ENCODE assay signal across 11 cellular contexts in the genomic region with DNA sequence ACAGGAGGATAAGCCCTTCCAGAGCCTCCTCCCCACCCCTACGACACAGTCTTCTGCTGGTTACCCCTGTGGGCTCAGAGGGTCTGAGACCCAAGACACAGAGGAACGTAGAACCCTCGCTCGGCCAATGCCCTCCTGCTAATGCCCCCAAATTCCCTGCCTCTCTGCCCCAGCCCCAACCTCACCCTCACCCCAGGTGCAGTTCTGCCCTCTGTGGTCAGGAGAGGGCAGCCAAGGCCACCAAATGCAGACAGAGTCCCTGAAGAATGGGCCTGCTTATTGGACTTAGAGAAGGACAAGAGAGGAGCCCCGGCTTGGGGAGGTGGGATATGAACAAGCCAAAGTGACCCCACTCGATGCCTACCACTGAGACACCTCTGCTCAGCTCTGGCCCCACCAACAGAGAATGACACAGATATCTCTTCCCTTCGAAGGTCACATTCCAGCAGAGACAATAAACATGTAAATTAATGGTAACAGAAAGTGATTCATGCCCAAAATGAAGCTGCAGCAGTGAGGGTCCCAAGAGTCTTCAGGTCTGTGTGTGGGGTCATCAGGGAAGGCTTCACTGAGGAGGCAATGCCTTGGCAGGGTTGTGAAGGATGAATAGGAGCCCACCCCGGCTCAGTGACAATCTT.
DNase-seq lines count a peak whose midpoint lies in the region; ATAC-seq and TF ChIP-seq lines count a peak whose summit lies in the region.
"Had no signal": no experiment of that assay in that cellular context is flagged by ENCODE, and none has a peak within 500 bp of the region (broad histone marks: within the 10 kb centered on the region; RNA-seq: fewer than 3 reads in every experiment).

No MANE protein-coding gene starts in this region.

- H3K9me3 Mint-ChIP-seq in type B pancreatic cell = no peaks in the 10 kb centered on the region
- H3K9me3 Mint-ChIP-seq: T-helper 2 cell treated with Interferon-gamma antibody and Interleukin-4, amounts not matched to agents 5 μg/mL and 100 μg/mL, for 36 hours had no signal

- peak; percentile 14 for DNase-seq in stimulated activated CD4-positive, alpha-beta T cell treated with anti-CD3 and anti-CD28 coated beads, Interleukin-15, amount 100 ng/mL, for 24 hours
- no peak for DNase-seq in stimulated activated CD4-positive, alpha-beta T cell treated with anti-CD3 and anti-CD28 coated beads, Interleukin-4, amount 100 ng/mL, for 4 hours
- peak; percentile 16 for DNase-seq in OCI-M1 (lab: John Stamatoyannopoulos, UW)
- DNase-seq in heart left ventricle = peak in 3 of 5 donors; percentile 21 to 44 (median 43)
- no peak for DNase-seq in type B pancreatic cell (ENCODE audit: extremely low spot score, unreplicated experiment)
- DNase-seq in suprapubic skin (ENCODE audit: low spot score in 2 of 2) = no peak
- no peak for DNase-seq in MV-4-11 (lab: John Stamatoyannopoulos, UW)
- DNase-seq in activated CD8-positive, alpha-beta memory T cell treated with anti-CD3 and anti-CD28 coated beads, Interleukin-2, amount 50 U/mL, for 48 hours = no peak
- DNase-seq: DMS79 had no signal

- H3K9me3 ChIP-seq in heart left ventricle = no peaks in the 10 kb centered on the region
- H3K9me3 ChIP-seq in suprapubic skin = no peaks in the 10 kb centered on the region

- H3K27me3 ChIP-seq in heart left ventricle = peaks cover 0 to 17% (median 3%) of the 10 kb centered on the region in 9 donors
- peaks cover 36% of the 10 kb centered on the region for H3K27me3 ChIP-seq in suprapubic skin

- H3K27me3 Mint-ChIP-seq in type B pancreatic cell = peaks cover 77% of the 10 kb centered on the region

- ATAC-seq in heart left ventricle = peak; percentile 57 to 69 (median 64)

- H3K36me3 ChIP-seq in heart left ventricle (no peaks in the 10 kb centered on the region), suprapubic skin (no peaks in the 10 kb centered on the region)

- 44 to 50% (median 48%) methylated on average over 4 to 8 of the region's 8 CpGs for WGBS in heart left ventricle, 4 donors
- WGBS in suprapubic skin = 43% methylated on average over 8 of the region's 8 CpGs

- TF ChIP-seq CTCF in heart left ventricle (IDR thresholded peaks at IDR 0.05) (peak in 11 of 12 donors; percentile 16 to 57 (median 39)), type B pancreatic cell (conservative IDR thresholded peaks at IDR 0.05) (peak; percentile 57), suprapubic skin (IDR thresholded peaks at IDR 0.05) (no peak)

- H3K4me3 ChIP-seq in heart left ventricle (no peak overlapping the region), suprapubic skin (no peak overlapping the region)

- TF ChIP-seq POLR2A in heart left ventricle (IDR thresholded peaks at IDR 0.05) (no peak), suprapubic skin (IDR thresholded peaks at IDR 0.05) (no peak)

- H3K36me3 Mint-ChIP-seq in type B pancreatic cell = no peaks in the 10 kb centered on the region
- H3K36me3 Mint-ChIP-seq: IgD-negative memory B cell had no signal

- no peak for TF ChIP-seq EP300 in suprapubic skin (IDR thresholded peaks at IDR 0.05)

- no peak overlapping the region for H3K4me3 Mint-ChIP-seq in type B pancreatic cell
- H3K4me3 Mint-ChIP-seq: IgD-negative memory B cell; T-helper 2 cell treated with Interferon-gamma antibody and Interleukin-4, amounts not matched to agents 5 μg/mL and 100 μg/mL, for 36 hours had no signal

- no peak overlapping the region for H3K27ac ChIP-seq in heart left ventricle
- H3K27ac ChIP-seq in suprapubic skin = no peak overlapping the region

- intact Hi-C loops in heart left ventricle (cut with DNase I) = loop anchor here in 5 of 10 donors (2.0 to 10.0 kb wide), 7 partner anchors 21 to 675 kb away; partner anchors contain the start of genes RAD51D (in 2 of the 5) and LIG3 (in 1 of the 5)

- no peaks in the 10 kb centered on the region for H3K4me1 Mint-ChIP-seq in type B pancreatic cell (ENCODE audit: unreplicated experiment)
- H3K4me1 Mint-ChIP-seq: IgD-negative memory B cell had no signal

- H3K4me1 ChIP-seq in heart left ventricle = peaks cover 0 to 13% (median 0%) of the 10 kb centered on the region in 12 donors
- no peaks in the 10 kb centered on the region for H3K4me1 ChIP-seq in suprapubic skin

- no peak overlapping the region for H3K27ac Mint-ChIP-seq in type B pancreatic cell
- H3K27ac Mint-ChIP-seq: IgD-negative memory B cell; T-helper 2 cell treated with Interferon-gamma antibody and Interleukin-4, amounts not matched to agents 5 μg/mL and 100 μg/mL, for 36 hours had no signal

Comparison
In these comparisons a context has a peak if more than half of its experiments do, and no peak if none do; other contexts are left out.
1. DNase-seq: peak in stimulated activated CD4-positive, alpha-beta T cell treated with anti-CD3 and anti-CD28 coated beads, Interleukin-15, amount 100 ng/mL, for 24 hours (single experiment), OCI-M1 (single experiment) and heart left ventricle (3 of 5); none in stimulated activated CD4-positive, alpha-beta T cell treated with anti-CD3 and anti-CD28 coated beads, Interleukin-4, amount 100 ng/mL, for 4 hours (0 of 2), type B pancreatic cell (single experiment), suprapubic skin (0 of 2), MV-4-11 (single experiment) and activated CD8-positive, alpha-beta memory T cell treated with anti-CD3 and anti-CD28 coated beads, Interleukin-2, amount 50 U/mL, for 48 hours (single experiment).
2. CTCF ChIP-seq: peak in heart left ventricle (11 of 12) and type B pancreatic cell (single experiment); none in suprapubic skin (0 of 2).